8 cellular contexts compared by ENCODE assay signal in genomic region chrX:43655961-43656494, GRCh38. TPM values are rescaled to one million over a fixed set of nuclear protein-coding genes. Genes with fewer than 3 reads are reported as not detected.
DNase-seq lines count a peak whose midpoint lies in the region; ATAC-seq, FAIRE-seq and TF ChIP-seq lines count a peak whose summit lies in the region.

MAOA (plus strand) TSS chrX:43656299; CDS start chrX:43656342, 43 bp downstream.

- peak within 1 kb of the TSS; percentile 95 for H3K27ac Mint-ChIP-seq in CD4-positive, alpha-beta T cell
- H3K27ac Mint-ChIP-seq in activated naive CD4-positive, alpha-beta T cell treated with anti-CD3 and anti-CD28 coated beads for 36 hours, result no peak within 1 kb of the TSS
- H3K27ac Mint-ChIP-seq in type B pancreatic cell, result peak within 1 kb of the TSS; percentile 81

- TF ChIP-seq CTCF in CD4-positive, alpha-beta T cell (IDR thresholded peaks at IDR 0.05), result no peak
- no peak for TF ChIP-seq CTCF in gastroesophageal sphincter (IDR thresholded peaks at IDR 0.05)
- no peak for TF ChIP-seq CTCF in neural cell (IDR thresholded peaks at IDR 0.05; ENCODE audit: poor library complexity, severe bottlenecking)
- TF ChIP-seq CTCF in type B pancreatic cell (conservative IDR thresholded peaks at IDR 0.05), result no peak

- no peak for TF ChIP-seq RAD21 in neural cell (conservative IDR thresholded peaks at IDR 0.05)

- H3K27me3 Mint-ChIP-seq in CD4-positive, alpha-beta T cell, result no peaks in the 10 kb centered on the region
- H3K27me3 Mint-ChIP-seq in activated naive CD4-positive, alpha-beta T cell treated with anti-CD3 and anti-CD28 coated beads for 36 hours (ENCODE audit: low read depth), result peaks cover 2% of the 10 kb centered on the region
- H3K27me3 Mint-ChIP-seq in type B pancreatic cell, result no peaks in the 10 kb centered on the region

- no peak for FAIRE-seq in GM12892 (lab: Jason Lieb, UNC)

- DNase-seq in CD4-positive, alpha-beta T cell, result peak in 6 of 10 experiments; percentile 1 to 35 (median 17)
- DNase-seq in NCI-H774 (lab: John Stamatoyannopoulos, UW) (peak; percentile 2), type B pancreatic cell (ENCODE audit: extremely low spot score, unreplicated experiment) (no peak), GM12892 (ENCODE audit: insufficient read length) (no peak)
- peak; percentile 6 for DNase-seq in activated naive CD4-positive, alpha-beta T cell treated with anti-CD3 and anti-CD28 coated beads for 36 hours

- no CpG with 5 or more reads among the region's 32 CpGs for WGBS in gastroesophageal sphincter (ENCODE audit: low coverage in 1 of 2), 2 donors

- POLR2A ChIA-PET in CD4-positive, alpha-beta T cell (lab: Charles Lee), result no interaction called here

- peaks cover 4% of the 10 kb centered on the region for H3K36me3 Mint-ChIP-seq in CD4-positive, alpha-beta T cell (ENCODE audit: low read depth)
- H3K36me3 Mint-ChIP-seq in activated naive CD4-positive, alpha-beta T cell treated with anti-CD3 and anti-CD28 coated beads for 36 hours (ENCODE audit: low read depth), result no peaks in the 10 kb centered on the region
- no peaks in the 10 kb centered on the region for H3K36me3 Mint-ChIP-seq in type B pancreatic cell

- peaks cover 5% of the 10 kb centered on the region for H3K27me3 ChIP-seq in CD4-positive, alpha-beta T cell (ENCODE audit: control insufficient read depth, insufficient read depth, low read length)
- no peaks in the 10 kb centered on the region for H3K27me3 ChIP-seq in gastroesophageal sphincter
- H3K27me3 ChIP-seq in neural cell (ENCODE audit: insufficient read depth, low read depth, low read length), result no peaks in the 10 kb centered on the region

- H3K27ac ChIP-seq in CD4-positive, alpha-beta T cell (ENCODE audit: low read depth, low read length), result no peak within 1 kb of the TSS
- H3K27ac ChIP-seq in gastroesophageal sphincter, result peak within 1 kb of the TSS; percentile 81 to 96 (median 90)
- H3K27ac ChIP-seq in neural cell (ENCODE audit: low read length), result peak within 1 kb of the TSS; percentile 78

- TF ChIP-seq EP300 in gastroesophageal sphincter (IDR thresholded peaks at IDR 0.05) (no peak), neural cell (conservative IDR thresholded peaks at IDR 0.05; ENCODE audit: poor library complexity, severe bottlenecking) (no peak)

- no peaks in the 10 kb centered on the region for H3F3A ChIP-seq in neural cell (ENCODE audit: insufficient read depth, low read length, poor library complexity, severe bottlenecking)

- H3K4me1 ChIP-seq in gastroesophageal sphincter, result no peaks in the 10 kb centered on the region

- no peak within 1 kb of the TSS for H2AFZ ChIP-seq in neural cell (ENCODE audit: low read depth, low read length)

- TF ChIP-seq POLR2A in gastroesophageal sphincter (IDR thresholded peaks at IDR 0.05) (peak; percentile 46 to 47), GM12892 (IDR thresholded peaks at IDR 0.05; ENCODE audit: low read depth, low read length) (no peak)

- intact Hi-C loops in CD4-positive, alpha-beta T cell (cut with DNase I, micrococcal nuclease), result loop anchor here in 1 of 2 experiments (10.0 kb wide), 1 partner anchor 889 kb away; the partner anchor contains the start of gene FUNDC1
- intact Hi-C loops in activated naive CD4-positive, alpha-beta T cell treated with anti-CD3 and anti-CD28 coated beads for 36 hours (cut with micrococcal nuclease), result loop anchor here (2.0 to 10.0 kb wide), 2 partner anchors 887 to 1731 kb away; partner anchors contain the start of genes CASK and FUNDC1

- no peaks in the 10 kb centered on the region for H3K9me2 ChIP-seq in neural cell (ENCODE audit: insufficient read depth, low read length)

- peak within 1 kb of the TSS; percentile 92 for H3K4me3 Mint-ChIP-seq in CD4-positive, alpha-beta T cell
- H3K4me3 Mint-ChIP-seq in activated naive CD4-positive, alpha-beta T cell treated with anti-CD3 and anti-CD28 coated beads for 36 hours, result peak within 1 kb of the TSS; percentile 86
- H3K4me3 Mint-ChIP-seq in type B pancreatic cell, result peak within 1 kb of the TSS; percentile 93

- no peak within 1 kb of the TSS for H3K4me2 ChIP-seq in neural cell (ENCODE audit: low read length)

- H3K36me3 ChIP-seq in gastroesophageal sphincter (no peaks in the 10 kb centered on the region), neural cell (ENCODE audit: insufficient read depth, low read length) (no peaks in the 10 kb centered on the region)

- H4K20me1 ChIP-seq in neural cell (ENCODE audit: insufficient read depth), result no peaks in the 10 kb centered on the region

- no peaks in the 10 kb centered on the region for H3K9me3 ChIP-seq in CD4-positive, alpha-beta T cell (ENCODE audit: control insufficient read depth, low read length)
- H3K9me3 ChIP-seq in gastroesophageal sphincter (no peaks in the 10 kb centered on the region), neural cell (ENCODE audit: low read length) (no peaks in the 10 kb centered on the region)

- H3K4me1 Mint-ChIP-seq in CD4-positive, alpha-beta T cell (ENCODE audit: low read depth), result peaks cover 10% of the 10 kb centered on the region
- H3K4me1 Mint-ChIP-seq in activated naive CD4-positive, alpha-beta T cell treated with anti-CD3 and anti-CD28 coated beads for 36 hours (ENCODE audit: low read depth), result peaks cover 9% of the 10 kb centered on the region
- H3K4me1 Mint-ChIP-seq in type B pancreatic cell (ENCODE audit: unreplicated experiment), result no peaks in the 10 kb centered on the region

- H3K9me3 Mint-ChIP-seq in CD4-positive, alpha-beta T cell, result no peaks in the 10 kb centered on the region
- no peaks in the 10 kb centered on the region for H3K9me3 Mint-ChIP-seq in activated naive CD4-positive, alpha-beta T cell treated with anti-CD3 and anti-CD28 coated beads for 36 hours
- no peaks in the 10 kb centered on the region for H3K9me3 Mint-ChIP-seq in type B pancreatic cell

- H3K4me3 ChIP-seq in gastroesophageal sphincter, result peak within 1 kb of the TSS; percentile 48 to 78
- H3K4me3 ChIP-seq in neural cell (ENCODE audit: low read length), result peak within 1 kb of the TSS; percentile 76

- H3K79me2 ChIP-seq in neural cell (replicated peaks; ENCODE audit: insufficient read depth, low read length), result no peaks in the 10 kb centered on the region

- ATAC-seq in CD4-positive, alpha-beta T cell (ENCODE audit: poor library complexity), result no peak
- peak; percentile 61 for ATAC-seq in gastroesophageal sphincter
- ATAC-seq in HG02973 (IDR thresholded peaks at IDR 0.05; ENCODE audit: unreplicated experiment), result no peak

- CTCF ChIA-PET in CD4-positive, alpha-beta T cell (lab: Charles Lee), result no interaction called here
- CTCF ChIA-PET in activated naive CD4-positive, alpha-beta T cell treated with anti-CD3 and anti-CD28 coated beads for 36 hours (lab: Charles Lee), result no interaction called here

- H3K9ac ChIP-seq in neural cell (ENCODE audit: low read length), result peak within 1 kb of the TSS; percentile 73

TF ChIP-seq in neural cell, 6 proteins besides CTCF, POLR2A, EP300 and RAD21:
- no peak for TF ChIP-seq TAF1 (IDR thresholded peaks at IDR 0.05; ENCODE audit: low read depth)
- TF ChIP-seq, protein P1, sequence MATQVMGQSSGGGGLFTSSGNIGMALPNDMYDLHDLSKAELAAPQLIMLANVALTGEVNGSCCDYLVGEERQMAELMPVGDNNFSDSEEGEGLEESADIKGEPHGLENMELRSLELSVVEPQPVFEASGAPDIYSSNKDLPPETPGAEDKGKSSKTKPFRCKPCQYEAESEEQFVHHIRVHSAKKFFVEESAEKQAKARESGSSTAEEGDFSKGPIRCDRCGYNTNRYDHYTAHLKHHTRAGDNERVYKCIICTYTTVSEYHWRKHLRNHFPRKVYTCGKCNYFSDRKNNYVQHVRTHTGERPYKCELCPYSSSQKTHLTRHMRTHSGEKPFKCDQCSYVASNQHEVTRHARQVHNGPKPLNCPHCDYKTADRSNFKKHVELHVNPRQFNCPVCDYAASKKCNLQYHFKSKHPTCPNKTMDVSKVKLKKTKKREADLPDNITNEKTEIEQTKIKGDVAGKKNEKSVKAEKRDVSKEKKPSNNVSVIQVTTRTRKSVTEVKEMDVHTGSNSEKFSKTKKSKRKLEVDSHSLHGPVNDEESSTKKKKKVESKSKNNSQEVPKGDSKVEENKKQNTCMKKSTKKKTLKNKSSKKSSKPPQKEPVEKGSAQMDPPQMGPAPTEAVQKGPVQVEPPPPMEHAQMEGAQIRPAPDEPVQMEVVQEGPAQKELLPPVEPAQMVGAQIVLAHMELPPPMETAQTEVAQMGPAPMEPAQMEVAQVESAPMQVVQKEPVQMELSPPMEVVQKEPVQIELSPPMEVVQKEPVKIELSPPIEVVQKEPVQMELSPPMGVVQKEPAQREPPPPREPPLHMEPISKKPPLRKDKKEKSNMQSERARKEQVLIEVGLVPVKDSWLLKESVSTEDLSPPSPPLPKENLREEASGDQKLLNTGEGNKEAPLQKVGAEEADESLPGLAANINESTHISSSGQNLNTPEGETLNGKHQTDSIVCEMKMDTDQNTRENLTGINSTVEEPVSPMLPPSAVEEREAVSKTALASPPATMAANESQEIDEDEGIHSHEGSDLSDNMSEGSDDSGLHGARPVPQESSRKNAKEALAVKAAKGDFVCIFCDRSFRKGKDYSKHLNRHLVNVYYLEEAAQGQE (IDR thresholded peaks at IDR 0.05; ENCODE audit: borderline replicate concordance), result no peak
- TF ChIP-seq POLR2AphosphoS5 (IDR thresholded peaks at IDR 0.05), result no peak
- no peak for TF ChIP-seq MXI1 (conservative IDR thresholded peaks at IDR 0.05; ENCODE audit: poor library complexity, severe bottlenecking)
- TF ChIP-seq EZH2 (IDR thresholded peaks at IDR 0.05; ENCODE audit: borderline replicate concordance, insufficient read depth, low read length, poor library complexity, severe bottlenecking), result no peak
- no peak for TF ChIP-seq SMC3 (conservative IDR thresholded peaks at IDR 0.05; ENCODE audit: poor library complexity)

RNA-seq across cellular contexts. Expression of gene MAOA, which starts in this region (rescaled TPM):
- not detected for total RNA-seq in CD4-positive, alpha-beta T cell
- total RNA-seq in activated naive CD4-positive, alpha-beta T cell treated with anti-CD3 and anti-CD28 coated beads for 36 hours, result under 1 TPM; 0.26 to 0.27 TPM
- total RNA-seq in gastroesophageal sphincter, result 100 to 1,000 TPM; 306 to 750 (median 329) TPM
- 1.3 and 1.8 TPM in 2 replicates for polyA plus RNA-seq in neural cell
- polyA minus RNA-seq in neural cell, result 1.7 TPM in 2 replicates
- 17.1 and 18.9 TPM in 2 replicates for total RNA-seq in type B pancreatic cell (ENCODE audit: low replicate concordance)
- not detected for polyA plus RNA-seq in GM12892 (2012; ENCODE audit: missing spikeins)

Comparison
In these comparisons a context has a peak if more than half of its experiments do, and no peak if none do; other contexts are left out.
1. RNA of gene MAOA (total RNA-seq): 306 to 750 TPM in gastroesophageal sphincter and 17.1 to 18.9 TPM in type B pancreatic cell; 0.26 to 0.27 TPM in activated naive CD4-positive, alpha-beta T cell treated with anti-CD3 and anti-CD28 coated beads for 36 hours and not detected in CD4-positive, alpha-beta T cell; every median in the first group is over 10 times any median in the second.
2. RNA of gene MAOA (total RNA-seq): 306 to 750 TPM in gastroesophageal sphincter; 17.1 to 18.9 TPM in type B pancreatic cell; every median in the first group is over 10 times any median in the second.
3. Peak in DNase-seq in CD4-positive, alpha-beta T cell; RNA of the gene not detected or under 1 TPM.
4. Peak in DNase-seq in activated naive CD4-positive, alpha-beta T cell treated with anti-CD3 and anti-CD28 coated beads for 36 hours; RNA of the gene not detected or under 1 TPM.
5. Peak in every context shown above with its lines, with median percentiles within 50 percentile points of each other: H3K4me3 Mint-ChIP-seq.